11 cellular contexts compared by ENCODE assay signal in genomic region chr10:62036186-62037081, GRCh38.
DNase-seq lines count a peak whose midpoint lies in the region; ATAC-seq and TF ChIP-seq lines count a peak whose summit lies in the region.
"Had no signal": no experiment of that assay in that cellular context is flagged by ENCODE, and none has a peak within 500 bp of the region (broad histone marks: within the 10 kb centered on the region; RNA-seq: fewer than 3 reads in every experiment).

No MANE protein-coding gene starts in this region.

- intact Hi-C loops in tibial artery (cut with DNase I; ENCODE audit: low total_unique reads), result loop anchor here (5.0 kb wide), 1 partner anchor 201 kb away; no protein-coding TSS in a partner anchor

- peaks cover 83% of the 10 kb centered on the region for H3K79me2 ChIP-seq in hepatocyte

- no peaks in the 10 kb centered on the region for H3K9me3 Mint-ChIP-seq in activated T-cell treated with anti-CD3 and anti-CD28 coated beads, Interleukin-2, amount 50 U/mL, for 72 hours

- no peaks in the 10 kb centered on the region for H3K27me3 Mint-ChIP-seq in activated T-cell treated with anti-CD3 and anti-CD28 coated beads, Interleukin-2, amount 50 U/mL, for 72 hours (ENCODE audit: low read depth)

- H3K27ac Mint-ChIP-seq in activated T-cell treated with anti-CD3 and anti-CD28 coated beads, Interleukin-2, amount 50 U/mL, for 72 hours, result peak overlapping the region; percentile 96

- peak overlapping the region; percentile 65 for H3K4me2 ChIP-seq in hepatocyte

- H3K36me3 ChIP-seq in SJSA1 (no peaks in the 10 kb centered on the region; the same call in 1 of the 2 replicates), hepatocyte (replicated peaks; ENCODE audit: insufficient read depth, low read depth) (no peaks in the 10 kb centered on the region), tibial artery (no peaks in the 10 kb centered on the region)

- no peak for ATAC-seq in activated T-cell treated with anti-CD3 and anti-CD28 coated beads, Interleukin-2, amount 50 U/mL, for 72 hours (replicated peaks in 1 of 2)

- H3K4me3 Mint-ChIP-seq in activated T-cell treated with anti-CD3 and anti-CD28 coated beads, Interleukin-2, amount 50 U/mL, for 72 hours, result peak overlapping the region; percentile 28 to 50

- H3K27me3 ChIP-seq in SJSA1 (replicated peaks), result no peaks in the 10 kb centered on the region
- no peaks in the 10 kb centered on the region for H3K27me3 ChIP-seq in hepatocyte
- H3K27me3 ChIP-seq in tibial artery, result no peaks in the 10 kb centered on the region

- H3K27ac ChIP-seq in SJSA1 (peak overlapping the region; percentile 72), hepatocyte (peak overlapping the region; percentile 88), tibial artery (peak overlapping the region; percentile 73 to 76)

- 90% methylated on average over 11 of the region's 11 CpGs for WGBS in hepatocyte (ENCODE audit: low lambda C conversion rate, missing lambda C conversion rate)

- H3K4me1 Mint-ChIP-seq in activated T-cell treated with anti-CD3 and anti-CD28 coated beads, Interleukin-2, amount 50 U/mL, for 72 hours (ENCODE audit: low read depth), result peaks cover 95% of the 10 kb centered on the region

- no peak for DNase-seq in activated T-cell treated with anti-CD3 and anti-CD28 coated beads, Interleukin-2, amount 50 U/mL, for 72 hours
- DNase-seq in activated T-cell treated with anti-CD3 and anti-CD28 coated beads for 4 hours (no peak), SJSA1 (ENCODE audit: low read depth in 1 of 2, low spot score in 2 of 2) (no peak), hepatocyte (ENCODE audit: low spot score) (no peak), tibial artery (no peak), GM03348 (ENCODE audit: low spot score) (no peak), SW480 (ENCODE audit: low spot score) (no peak)
- no peak for DNase-seq in stimulated activated CD4-positive, alpha-beta T cell treated with anti-CD3 and anti-CD28 coated beads, Interleukin-4, amount 100 ng/mL, for 1 hour
- DNase-seq: activated CD4-positive, CD25-positive, alpha-beta regulatory T cell treated with anti-CD3 and anti-CD28 coated beads, Interleukin-2, amount 50 U/mL, for 72 hours; kidney glomerular epithelial cell; stimulated activated CD4-positive, alpha-beta T cell treated with anti-CD3 and anti-CD28 coated beads, Interleukin-2, amount 100 ng/mL, for 24 hours had no signal

- peaks cover 2 to 8% of the 10 kb centered on the region in 2 donors for H3K36me3 Mint-ChIP-seq in activated T-cell treated with anti-CD3 and anti-CD28 coated beads, Interleukin-2, amount 50 U/mL, for 72 hours (ENCODE audit: insufficient read depth in 2 of 2)

- no peaks in the 10 kb centered on the region for H3K9me2 ChIP-seq in hepatocyte (replicated peaks; ENCODE audit: insufficient read depth)

- H3K9me3 ChIP-seq in SJSA1 (replicated peaks) (no peaks in the 10 kb centered on the region), hepatocyte (ENCODE audit: low read depth) (no peaks in the 10 kb centered on the region), tibial artery (no peaks in the 10 kb centered on the region)

- H4K20me1 ChIP-seq in hepatocyte (ENCODE audit: insufficient read depth, poor library complexity, severe bottlenecking), result no peaks in the 10 kb centered on the region

- TF ChIP-seq CTCF in hepatocyte (IDR thresholded peaks at IDR 0.05; ENCODE audit: poor library complexity) (no peak), tibial artery (IDR thresholded peaks at IDR 0.05) (no peak)

- H3K4me1 ChIP-seq in SJSA1 (replicated peaks) (peaks cover 44% of the 10 kb centered on the region), hepatocyte (ENCODE audit: insufficient read depth) (peaks cover 54% of the 10 kb centered on the region), tibial artery (peaks cover 0 to 62% (median 41%) of the 10 kb centered on the region in 4 donors)

- H2AFZ ChIP-seq in hepatocyte, result no peak overlapping the region

- no peak overlapping the region for H3K4me3 ChIP-seq in SJSA1
- H3K4me3 ChIP-seq in hepatocyte, result no peak overlapping the region
- H3K4me3 ChIP-seq in tibial artery, result no peak overlapping the region
